ENCODE assay signal across 8 cellular contexts in genomic region chr13:29428310-29428991, GRCh38.
DNase-seq lines count a peak whose midpoint lies in the region.

No MANE protein-coding gene starts in this region.

- peak; percentile 39 for DNase-seq in Ammon's horn (ENCODE audit: low spot score)
- DNase-seq in NCI-H1105 (lab: John Stamatoyannopoulos, UW): peak; percentile 55
- DNase-seq in ACHN: no peak
- DNase-seq in NK-92 treated with Interleukin-12 subunit alpha and Interleukin-12 subunit beta, amount 100 ng/mL, for 24 hours (lab: John Stamatoyannopoulos, UW): no peak
- no peak for DNase-seq in DMS114 treated with DMSO at 0.1 percent for 48 hours (lab: John Stamatoyannopoulos, UW; ENCODE audit: unreplicated experiment)
- no peak for DNase-seq in NCI-H446 (lab: John Stamatoyannopoulos, UW)

- H3K36me3 ChIP-seq in ectodermal cell (ENCODE audit: control insufficient read depth, insufficient read depth, low read length) (no peaks in the 10 kb centered on the region), muscle layer of duodenum (ENCODE audit: control insufficient read depth in 1 of 2, insufficient read depth in 2 of 2, low read length in 2 of 2) (no peaks in the 10 kb centered on the region)

- H3K4me1 ChIP-seq in ectodermal cell (ENCODE audit: control insufficient read depth, insufficient read depth, low read length) (peaks cover under 1% of the 10 kb centered on the region), muscle layer of duodenum (ENCODE audit: control insufficient read depth in 1 of 2, insufficient read depth in 2 of 2, low read length in 2 of 2) (peaks cover 0 to 5% of the 10 kb centered on the region in 2 donors)

- H3K27me3 ChIP-seq in ectodermal cell (ENCODE audit: control insufficient read depth, insufficient read depth, low read length, poor library complexity, severe bottlenecking) (peaks cover 4% of the 10 kb centered on the region), muscle layer of duodenum (ENCODE audit: low read depth, low read length) (no peaks in the 10 kb centered on the region)

- WGBS in ectodermal cell, 2 experiments: 1% methylated on average over 27 to 29 of the region's 31 CpGs

- H3K9me3 ChIP-seq in ectodermal cell (ENCODE audit: control insufficient read depth, low read length) (no peaks in the 10 kb centered on the region), muscle layer of duodenum (ENCODE audit: control insufficient read depth in 1 of 2, low read length in 2 of 2) (no peaks in the 10 kb centered on the region)

- in situ Hi-C loops in ACHN (cut with HindIII; ENCODE audit: low pct_ligation_motif_present, low pct_unique_long_range_greater_than_20kb, low sequenced_read_pairs): no loop called here

- H3K4me3 ChIP-seq in ectodermal cell (ENCODE audit: insufficient read depth, low read depth, low read length) (peak overlapping the region; percentile 45), muscle layer of duodenum (ENCODE audit: low read depth in 1 of 2, low read length in 2 of 2) (peak overlapping the region; percentile 30 to 62)

- H3K27ac ChIP-seq in ectodermal cell (ENCODE audit: insufficient read depth, low read depth, low read length, poor library complexity, severe bottlenecking) (no peak overlapping the region), muscle layer of duodenum (ENCODE audit: low read length) (no peak overlapping the region)

Comparison
In these comparisons a context has a peak if more than half of its experiments do, and no peak if none do; other contexts are left out.
1. DNase-seq: peak in Ammon's horn (single experiment) and NCI-H1105 (single experiment); none in ACHN (single experiment), NK-92 treated with Interleukin-12 subunit alpha and Interleukin-12 subunit beta, amount 100 ng/mL, for 24 hours (single experiment), DMS114 treated with DMSO at 0.1 percent for 48 hours (single experiment) and NCI-H446 (0 of 2).